In genomic region chr7:85186083-85186520, GRCh38 we compare ENCODE assay signal across 9 cellular contexts. TPM values are rescaled to one million over a fixed set of nuclear protein-coding genes. Genes with fewer than 3 reads are reported as not detected.
A peak's percentile ranks its signal among the peaks of the same experiment; 100 is the strongest.
DNase-seq lines count a peak whose midpoint lies in the region; ATAC-seq and TF ChIP-seq lines count a peak whose summit lies in the region.
"Had no signal": no experiment of that assay in that cellular context is flagged by ENCODE, and none has a peak within 500 bp of the region (broad histone marks: within the 10 kb centered on the region; RNA-seq: fewer than 3 reads in every experiment).

No MANE protein-coding gene starts in this region.

- H3K9me3 ChIP-seq in AG04450 (ENCODE audit: control insufficient read depth, insufficient read depth, low read length) (no peaks in the 10 kb centered on the region), right cardiac atrium (ENCODE audit: control insufficient read depth, low read length) (no peaks in the 10 kb centered on the region)

- H3K9me3 Mint-ChIP-seq in WTC11 = no peaks in the 10 kb centered on the region

- TF ChIP-seq CTCF in AG04450 (IDR thresholded peaks at IDR 0.05; ENCODE audit: low read depth, low read length) (no peak), WTC11 (IDR thresholded peaks at IDR 0.05) (no peak)

- no peak overlapping the region for H3K27ac ChIP-seq in AG04450 (ENCODE audit: low read depth, low read length)
- no peak overlapping the region for H3K27ac ChIP-seq in right cardiac atrium (ENCODE audit: low read length)

- peak overlapping the region; percentile 87 for H3K4me3 Mint-ChIP-seq in WTC11

- H3K36me3 Mint-ChIP-seq in WTC11 = no peaks in the 10 kb centered on the region
- H3K36me3 Mint-ChIP-seq: naive thymus-derived CD8-positive, alpha-beta T cell had no signal

- no peak overlapping the region for H3K27ac Mint-ChIP-seq in WTC11
- H3K27ac Mint-ChIP-seq: naive thymus-derived CD8-positive, alpha-beta T cell had no signal

- POLR2A ChIA-PET in AG04450 (lab: Yijun Ruan, JAX) = no interaction called here
- POLR2A ChIA-PET in WTC11 (lab: Charles Lee) = interaction anchor here (0.5 kb wide), 1 partner anchor 479 kb away, joined by 3 read pairs; no protein-coding TSS in a partner anchor

- H3K4me1 ChIP-seq in right cardiac atrium (ENCODE audit: control insufficient read depth, insufficient read depth, low read length) = no peaks in the 10 kb centered on the region

- H3K4me3 ChIP-seq in AG04450 (ENCODE audit: low read depth, low read length) = peak overlapping the region; percentile 80
- H3K4me3 ChIP-seq in right cardiac atrium (ENCODE audit: low read length) = peak overlapping the region; percentile 52

- peaks cover 16% of the 10 kb centered on the region for H3K4me1 Mint-ChIP-seq in WTC11

- peak; percentile 35 for ATAC-seq in GM19351 (IDR thresholded peaks at IDR 0.05; ENCODE audit: unreplicated experiment)
- peak; percentile 11 for ATAC-seq in HG03439 (IDR thresholded peaks at IDR 0.05; ENCODE audit: unreplicated experiment)
- ATAC-seq in WTC11 = peak; percentile 46
- ATAC-seq in right cardiac atrium = peak; percentile 72 to 79
- ATAC-seq: naive thymus-derived CD8-positive, alpha-beta T cell had no signal

- H3K27me3 Mint-ChIP-seq in WTC11 (ENCODE audit: low read depth) = peaks cover 46% of the 10 kb centered on the region

- under 1% methylated on average over 28 of the region's 28 CpGs for WGBS in right cardiac atrium

- intact Hi-C loops in right cardiac atrium (cut with DNase I) = loop anchor here in 3 of 4 donors (2.0 to 10.0 kb wide), 2 partner anchors 141 to 143 kb away; no protein-coding TSS in a partner anchor

- DNase-seq in AG04450 (ENCODE audit: low read depth, low spot score) (no peak), WTC11 (ENCODE audit: low spot score) (peak; percentile 47), right cardiac atrium (peak; percentile 47 to 63 (median 61)), retina (peak; percentile 91), activated gamma-delta T cell (lab: John Stamatoyannopoulos, UW) (no peak), T-helper 9 cell (no peak)

- H3K27me3 ChIP-seq in AG04450 (ENCODE audit: control insufficient read depth, insufficient read depth, low read length) (no peaks in the 10 kb centered on the region), right cardiac atrium (ENCODE audit: control insufficient read depth, insufficient read depth) (no peaks in the 10 kb centered on the region)

- CTCF ChIA-PET in AG04450 (lab: Charles Lee) (interaction anchor here (0.6 to 4.4 kb wide), 17 partner anchors 12 to 1250 kb away, joined by 3 to 42 read pairs (median 5); no protein-coding TSS in a partner anchor), WTC11 (lab: Charles Lee) (interaction anchor here (0.6 to 2.5 kb wide), 12 partner anchors 11 to 1187 kb away, joined by 3 to 20 read pairs (median 3); no protein-coding TSS in a partner anchor)

TF ChIP-seq in WTC11, 78 proteins besides CTCF, POLR2A, EP300 and RAD21:
- TF ChIP-seq, protein P1, sequence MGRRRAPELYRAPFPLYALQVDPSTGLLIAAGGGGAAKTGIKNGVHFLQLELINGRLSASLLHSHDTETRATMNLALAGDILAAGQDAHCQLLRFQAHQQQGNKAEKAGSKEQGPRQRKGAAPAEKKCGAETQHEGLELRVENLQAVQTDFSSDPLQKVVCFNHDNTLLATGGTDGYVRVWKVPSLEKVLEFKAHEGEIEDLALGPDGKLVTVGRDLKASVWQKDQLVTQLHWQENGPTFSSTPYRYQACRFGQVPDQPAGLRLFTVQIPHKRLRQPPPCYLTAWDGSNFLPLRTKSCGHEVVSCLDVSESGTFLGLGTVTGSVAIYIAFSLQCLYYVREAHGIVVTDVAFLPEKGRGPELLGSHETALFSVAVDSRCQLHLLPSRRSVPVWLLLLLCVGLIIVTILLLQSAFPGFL (CRISPR knock-in tag; IDR thresholded peaks at IDR 0.05; ENCODE audit: borderline replicate concordance) = no peak
- TF ChIP-seq ATF3 (CRISPR knock-in tag; conservative IDR thresholded peaks at IDR 0.05) (no peak), ZNF671 (CRISPR knock-in tag; IDR thresholded peaks at IDR 0.05) (no peak), HMGA2 (CRISPR knock-in tag; IDR thresholded peaks at IDR 0.05) (no peak), ZNF263 (CRISPR knock-in tag; IDR thresholded peaks at IDR 0.05; ENCODE audit: low read depth) (no peak), GABPB1 (CRISPR knock-in tag; IDR thresholded peaks at IDR 0.05) (no peak), NFATC4 (CRISPR knock-in tag; IDR thresholded peaks at IDR 0.05) (no peak), STAT6 (CRISPR knock-in tag; conservative IDR thresholded peaks at IDR 0.05; ENCODE audit: low read depth) (no peak), SMAD3 (CRISPR knock-in tag; IDR thresholded peaks at IDR 0.05; ENCODE audit: borderline replicate concordance) (no peak), OVOL2 (CRISPR knock-in tag; IDR thresholded peaks at IDR 0.05; ENCODE audit: borderline replicate concordance) (no peak), ZNF416 (CRISPR knock-in tag; IDR thresholded peaks at IDR 0.05) (no peak), NFE2L1 (CRISPR knock-in tag; IDR thresholded peaks at IDR 0.05) (no peak), ZMAT4 (CRISPR knock-in tag; IDR thresholded peaks at IDR 0.05) (no peak), RORB (CRISPR knock-in tag; IDR thresholded peaks at IDR 0.05) (no peak), ETV6 (CRISPR knock-in tag; IDR thresholded peaks at IDR 0.05) (no peak), ARID4B (CRISPR knock-in tag; IDR thresholded peaks at IDR 0.05; ENCODE audit: borderline replicate concordance) (no peak; the same call in 1 of the 2 replicates)
TF ChIP-seq in WTC11: peak in this region for 0.

RNA-seq across cellular contexts. Expression of gene SEMA3D, which starts 0.8 kb away (rescaled TPM):
- polyA plus RNA-seq in AG04450 (2011; rRNA removed) = 5.7 and 7.4 TPM in 2 replicates
- 10.5 and 17.5 TPM in 2 replicates for polyA minus RNA-seq in AG04450 (2011; rRNA and poly(A)+ RNA removed)
- 2.2 to 3.8 TPM (median 2.9 TPM) in 3 replicates for total RNA-seq in WTC11 (2021)
- 1 to 10 TPM; 1.3 to 3.1 (median 2.2) TPM for total RNA-seq in right cardiac atrium
- polyA plus RNA-seq in right cardiac atrium = 0.54 TPM
- total RNA-seq: naive thymus-derived CD8-positive, alpha-beta T cell had no signal
- polyA plus RNA-seq: naive thymus-derived CD8-positive, alpha-beta T cell had no signal

Comparison
In these comparisons a context has a peak if more than half of its experiments do, and no peak if none do; other contexts are left out.
1. DNase-seq: peak in WTC11 (single experiment), right cardiac atrium (3 of 3) and retina (single experiment); none in AG04450 (single experiment), activated gamma-delta T cell (single experiment) and T-helper 9 cell (single experiment).
2. ATAC-seq: peak in every context shown above with its lines; median percentile 76 in right cardiac atrium; 46 in WTC11; 35 in GM19351; 11 in HG03439.